Comparison of ENCODE assay signal across 28 cellular contexts in genomic region chr18:46831434-46831833, GRCh38.
"Had no signal": no experiment of that assay in that cellular context is flagged by ENCODE, and none has a peak within 500 bp of the region (broad histone marks: within the 10 kb centered on the region; RNA-seq: fewer than 3 reads in every experiment).

No MANE protein-coding gene starts in this region.

- H3K4me1 ChIP-seq: left lung, neural progenitor cell, right atrium auricular region, testis, thyroid gland, transverse colon, upper lobe of left lung, vagina had no signal

- FAIRE-seq: keratinocyte had no signal

- H3K27ac ChIP-seq: left lung, neural progenitor cell, neutrophil, right atrium auricular region, skin epidermis, stomach, testis, thyroid gland, transverse colon, upper lobe of left lung, vagina had no signal

- H2AFZ ChIP-seq: neural progenitor cell had no signal

- H3K4me2 ChIP-seq: neural progenitor cell had no signal

- H3K27me3 ChIP-seq: left lung, neural progenitor cell, neutrophil, right atrium auricular region, stomach, testis, thyroid gland, transverse colon, upper lobe of left lung, vagina had no signal

- H3K9ac ChIP-seq: neural progenitor cell had no signal

- H3K4me3 ChIP-seq: left lung, lung, neural progenitor cell, right atrium auricular region, skin epidermis, stomach, testis, thyroid gland, transverse colon, upper lobe of left lung, vagina had no signal

- H3K36me3 ChIP-seq: neutrophil had no signal

- ATAC-seq: left cardiac atrium; left lung; natural killer cell; sciatic nerve; stimulated activated naive B cell treated with anti-CD40 and anti-IgM and Interleukin-4, amounts not matched to agents 10 μg/mL and 1 μg/mL and 100 μg/mL, for 72 hours; stimulated activated naive CD8-positive, alpha-beta T cell treated with anti-CD3 and anti-CD28 coated beads, Interleukin-15, Interleukin-2, amounts not matched to agents 100 U/mL and 50 U/mL, for 24 hours had no signal

- H3K9me3 ChIP-seq: left lung, neutrophil, right atrium auricular region, stomach, testis, thyroid gland, transverse colon, upper lobe of left lung, vagina had no signal

- DNase-seq: hippocampal formation; kidney glomerular epithelial cell; left cardiac atrium; left lung; mesendoderm; naive B cell; natural killer cell; nephron progenitor cell; occipital lobe; stimulated activated CD4-positive, alpha-beta T cell treated with anti-CD3 and anti-CD28 coated beads, Interleukin-12 subunit alpha, Interleukin-12 subunit beta, amount 100 ng/mL, for 4 hours; stimulated activated CD4-positive, alpha-beta T cell treated with anti-CD3 and anti-CD28 coated beads, Interleukin-15, amount 100 ng/mL, for 24 hours; stimulated activated CD4-positive, alpha-beta T cell treated with anti-CD3 and anti-CD28 coated beads, Interleukin-2, amount 100 ng/mL, for 24 hours; stimulated activated CD4-positive, alpha-beta T cell treated with anti-CD3 and anti-CD28 coated beads, Interleukin-4, amount 100 ng/mL, for 1 hour; stimulated activated naive B cell treated with anti-CD40 and anti-IgM and Interleukin-4, amounts not matched to agents 10 μg/mL and 1 μg/mL and 100 μg/mL, for 72 hours; stimulated activated naive CD8-positive, alpha-beta T cell treated with anti-CD3 and anti-CD28 coated beads, Interleukin-15, Interleukin-2, amounts not matched to agents 100 U/mL and 50 U/mL, for 24 hours; stomach; testis; thyroid gland; transverse colon; upper lobe of left lung had no signal
